Comparison of ENCODE assay signal across 20 cellular contexts in the genomic region with DNA sequence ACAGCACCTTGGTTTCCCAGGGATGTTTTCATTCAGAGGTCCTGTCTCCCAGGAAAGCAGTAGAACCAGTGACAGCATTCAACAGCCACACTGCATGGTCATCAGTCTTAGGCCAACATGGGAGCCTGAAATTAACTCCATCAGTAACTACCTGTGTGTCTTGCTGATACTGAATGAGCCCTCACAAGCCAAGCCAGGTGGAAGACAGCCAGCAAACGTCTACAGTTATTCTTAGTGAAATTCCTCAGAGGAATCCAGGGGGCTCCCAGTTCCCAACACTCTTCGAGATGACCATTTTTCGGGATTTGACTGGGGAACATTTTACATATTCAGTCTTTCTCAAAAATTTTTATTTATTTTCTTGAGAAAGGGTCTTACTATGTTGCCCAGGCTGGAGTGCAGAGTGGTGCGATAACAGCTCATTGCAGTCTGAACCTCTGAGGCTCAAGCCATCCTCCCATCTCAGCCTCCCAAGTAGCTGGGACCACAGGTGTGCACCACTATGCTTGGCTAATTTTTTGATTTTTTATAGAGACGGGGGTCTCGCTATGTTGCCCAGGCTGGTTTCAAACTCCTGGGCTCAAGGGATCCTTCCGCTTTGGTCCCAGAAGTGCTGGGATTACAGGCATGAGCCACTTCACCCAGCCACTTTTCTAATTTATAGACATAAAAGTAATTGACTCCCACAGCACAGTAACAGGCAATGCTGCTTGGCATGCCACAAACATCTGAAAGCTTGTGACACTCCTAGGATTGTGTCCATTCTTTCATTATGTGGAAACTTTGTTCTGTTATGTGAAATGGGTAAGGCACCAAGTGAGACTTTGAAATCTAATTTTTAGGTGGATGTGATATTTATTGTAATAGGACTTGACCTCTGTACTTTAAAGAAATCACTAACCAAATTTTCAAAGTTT.
DNase-seq lines count a peak whose midpoint lies in the region; ATAC-seq and TF ChIP-seq lines count a peak whose summit lies in the region.
"Had no signal": no experiment of that assay in that cellular context is flagged by ENCODE, and none has a peak within 500 bp of the region (broad histone marks: within the 10 kb centered on the region; RNA-seq: fewer than 3 reads in every experiment).

No MANE protein-coding gene starts in this region.

- POLR2A ChIA-PET in PC-3 (lab: Charles Lee; ENCODE audit: unreplicated experiment) = interaction anchor here (0.6 kb wide), 1 partner anchor 32 kb away, joined by 4 read pairs; no protein-coding TSS in a partner anchor

- H3K4me3 Mint-ChIP-seq in endothelial cell (ENCODE audit: unreplicated experiment) (no peak overlapping the region), osteocyte (ENCODE audit: unreplicated experiment) (no peak overlapping the region)
- H3K4me3 Mint-ChIP-seq in stimulated activated naive CD8-positive, alpha-beta T cell treated with anti-CD3 and anti-CD28 coated beads, Interleukin-15, amount 100 ng/mL, for 72 hours = no peak overlapping the region
- H3K4me3 Mint-ChIP-seq: activated B cell treated with CpG ODN at 0.5 μM for 24 hours; activated T-helper 17 cell treated with anti-CD3 and anti-CD28 coated beads, Interleukin-2, amount 50 U/mL, for 72 hours; B cell; central memory CD8-positive, alpha-beta T cell had no signal

- H3K27me3 Mint-ChIP-seq in endothelial cell (ENCODE audit: unreplicated experiment) (peaks cover 7% of the 10 kb centered on the region), osteocyte (ENCODE audit: unreplicated experiment) (no peaks in the 10 kb centered on the region)
- H3K27me3 Mint-ChIP-seq in stimulated activated naive CD8-positive, alpha-beta T cell treated with anti-CD3 and anti-CD28 coated beads, Interleukin-15, amount 100 ng/mL, for 72 hours = peaks cover 5% of the 10 kb centered on the region

- no peaks in the 10 kb centered on the region for H4K20me1 ChIP-seq in GM23248 (ENCODE audit: insufficient read depth)
- no peaks in the 10 kb centered on the region for H4K20me1 ChIP-seq in PC-3 (ENCODE audit: low read length)

- no peak for TF ChIP-seq CTCF in PC-3 (conservative IDR thresholded peaks at IDR 0.05; ENCODE audit: low read depth, low read length)
- TF ChIP-seq CTCF in endothelial cell (IDR thresholded peaks at IDR 0.05; ENCODE audit: unreplicated experiment) = no peak
- TF ChIP-seq CTCF in osteocyte (IDR thresholded peaks at IDR 0.05) = no peak

- H3K4me1 ChIP-seq in GM23248 (ENCODE audit: insufficient read depth) = peaks cover 37% of the 10 kb centered on the region
- peaks cover 31% of the 10 kb centered on the region for H3K4me1 ChIP-seq in PC-3 (ENCODE audit: insufficient read depth, low read length)
- H3K4me1 ChIP-seq: adrenal gland, gastrocnemius medialis had no signal

- H3K4me2 ChIP-seq in GM23248 (ENCODE audit: unreplicated experiment) (no peak overlapping the region), PC-3 (ENCODE audit: low read length) (peak overlapping the region; percentile 58; the same call in 1 of the 2 replicates)

- H3K9ac ChIP-seq in GM23248 = peak overlapping the region; percentile 91
- peak overlapping the region; percentile 27 for H3K9ac ChIP-seq in PC-3 (ENCODE audit: low read length)
- H3K9ac ChIP-seq: KMS-11 had no signal

- in situ Hi-C loops in GM23248 (cut with MboI) = no loop called here

- CTCF ChIA-PET in PC-3 (lab: Charles Lee) = no interaction called here

- peaks cover 23% of the 10 kb centered on the region; the same call in 1 of the 2 replicates for H3K79me2 ChIP-seq in GM23248 (ENCODE audit: insufficient read depth)
- no peaks in the 10 kb centered on the region for H3K79me2 ChIP-seq in PC-3 (ENCODE audit: low read length)

- BruUV-seq in PC-3 (replicated peaks; lab: Mats Ljungman, UMichigan) = no TSS peak

- ATAC-seq in PC-3 = no peak
- no peak for ATAC-seq in stimulated activated naive CD8-positive, alpha-beta T cell treated with anti-CD3 and anti-CD28 coated beads, Interleukin-15, amount 100 ng/mL, for 72 hours
- ATAC-seq: activated T-helper 17 cell treated with anti-CD3 and anti-CD28 coated beads, Interleukin-2, amount 50 U/mL, for 72 hours; gastrocnemius medialis; sciatic nerve had no signal

- H3K4me1 Mint-ChIP-seq in endothelial cell (ENCODE audit: unreplicated experiment) (peaks cover 24% of the 10 kb centered on the region), osteocyte (ENCODE audit: unreplicated experiment) (peaks cover 50% of the 10 kb centered on the region)
- peaks cover 4% of the 10 kb centered on the region for H3K4me1 Mint-ChIP-seq in stimulated activated naive CD8-positive, alpha-beta T cell treated with anti-CD3 and anti-CD28 coated beads, Interleukin-15, amount 100 ng/mL, for 72 hours
- H3K4me1 Mint-ChIP-seq: activated B cell treated with CpG ODN at 0.5 μM for 24 hours; activated T-helper 17 cell treated with anti-CD3 and anti-CD28 coated beads, Interleukin-2, amount 50 U/mL, for 72 hours; B cell; central memory CD8-positive, alpha-beta T cell had no signal

- H3K9me3 Mint-ChIP-seq in endothelial cell (ENCODE audit: unreplicated experiment) (no peaks in the 10 kb centered on the region), osteocyte (ENCODE audit: unreplicated experiment) (peaks cover 6% of the 10 kb centered on the region)
- no peaks in the 10 kb centered on the region for H3K9me3 Mint-ChIP-seq in stimulated activated naive CD8-positive, alpha-beta T cell treated with anti-CD3 and anti-CD28 coated beads, Interleukin-15, amount 100 ng/mL, for 72 hours
- H3K9me3 Mint-ChIP-seq: activated B cell treated with CpG ODN at 0.5 μM for 24 hours; activated T-helper 17 cell treated with anti-CD3 and anti-CD28 coated beads, Interleukin-2, amount 50 U/mL, for 72 hours; central memory CD8-positive, alpha-beta T cell had no signal

- H3K36me3 ChIP-seq in GM23248 (ENCODE audit: low read depth) (peaks cover 52% of the 10 kb centered on the region), PC-3 (ENCODE audit: low read depth, low read length) (0 out of 2 replicates have a peak, but pooled peaks cover 19% of the 10 kb centered on the region)
- H3K36me3 ChIP-seq: gastrocnemius medialis, ovary had no signal

- H3K27me3 ChIP-seq in GM23248 (replicated peaks; ENCODE audit: insufficient read depth) (no peaks in the 10 kb centered on the region), PC-3 (ENCODE audit: low read length) (no peaks in the 10 kb centered on the region)
- H3K27me3 ChIP-seq: adrenal gland, gastrocnemius medialis, ovary had no signal

- H3K27ac ChIP-seq in GM23248 (peak overlapping the region; percentile 99), PC-3 (ENCODE audit: low read length) (peak overlapping the region; percentile 92)
- H3K27ac ChIP-seq: adrenal gland, gastrocnemius medialis, KMS-11, ovary had no signal

- H3K9me3 ChIP-seq in GM23248 (ENCODE audit: low read depth) (no peaks in the 10 kb centered on the region), PC-3 (ENCODE audit: low read length) (no peaks in the 10 kb centered on the region)
- H3K9me3 ChIP-seq: adrenal gland, gastrocnemius medialis, ovary had no signal

- WGBS in GM23248 (ENCODE audit: low coverage in 1 of 2, low lambda C conversion rate in 2 of 2, missing lambda C conversion rate in 2 of 2), 2 experiments = 94 to 97% methylated on average over 7 of the region's 7 CpGs

- H3F3A ChIP-seq in GM23248 (ENCODE audit: insufficient read depth) = peaks cover 35% of the 10 kb centered on the region
- H3F3A ChIP-seq in PC-3 (ENCODE audit: low read length, unreplicated experiment) = no peaks in the 10 kb centered on the region

- no peak overlapping the region for H3K4me3 ChIP-seq in GM23248
- no peak overlapping the region for H3K4me3 ChIP-seq in PC-3 (ENCODE audit: low read length)
- H3K4me3 ChIP-seq: adrenal gland, gastrocnemius medialis, ovary had no signal

- DNase-seq in GM23248 (no peak), PC-3 (no peak), endothelial cell (ENCODE audit: low spot score) (no peak), osteocyte (ENCODE audit: extremely low spot score, unreplicated experiment) (no peak), NCI-H1048 (lab: John Stamatoyannopoulos, UW) (no peak), NCI-H2227 treated with DMSO at 0.1 percent for 48 hours (lab: John Stamatoyannopoulos, UW) (no peak), NCI-H446 (lab: John Stamatoyannopoulos, UW) (no peak)
- DNase-seq in stimulated activated naive CD8-positive, alpha-beta T cell treated with anti-CD3 and anti-CD28 coated beads, Interleukin-15, amount 100 ng/mL, for 72 hours = no peak
- DNase-seq: activated B cell treated with CpG ODN at 0.5 μM for 24 hours; adrenal gland; gastrocnemius medialis; GOT3; ovary; stimulated activated CD4-positive, alpha-beta T cell treated with anti-CD3 and anti-CD28 coated beads, Interleukin-2, amount 100 ng/mL, for 48 hours; substantia nigra had no signal

- H3K36me3 Mint-ChIP-seq in endothelial cell (ENCODE audit: low read depth, unreplicated experiment) = peaks cover 4% of the 10 kb centered on the region
- peaks cover 5% of the 10 kb centered on the region for H3K36me3 Mint-ChIP-seq in osteocyte (ENCODE audit: unreplicated experiment)

- H3K27ac Mint-ChIP-seq in endothelial cell (ENCODE audit: unreplicated experiment) (peak overlapping the region; percentile 96), osteocyte (ENCODE audit: unreplicated experiment) (peak overlapping the region; percentile 92)
- no peak overlapping the region for H3K27ac Mint-ChIP-seq in stimulated activated naive CD8-positive, alpha-beta T cell treated with anti-CD3 and anti-CD28 coated beads, Interleukin-15, amount 100 ng/mL, for 72 hours
- H3K27ac Mint-ChIP-seq: activated B cell treated with CpG ODN at 0.5 μM for 24 hours; activated T-helper 17 cell treated with anti-CD3 and anti-CD28 coated beads, Interleukin-2, amount 50 U/mL, for 72 hours; B cell had no signal

- H2AFZ ChIP-seq in GM23248 (no peak overlapping the region), PC-3 (ENCODE audit: low read length) (no peak overlapping the region)

- H3K9me2 ChIP-seq in GM23248 (ENCODE audit: insufficient read depth) (no peaks in the 10 kb centered on the region), PC-3 (replicated peaks; ENCODE audit: low read length) (no peaks in the 10 kb centered on the region)

- intact Hi-C loops in PC-3 (cut with micrococcal nuclease) = loop anchor here (10.0 kb wide), 1 partner anchor 164 kb away; the partner anchor contains the start of gene SEPTIN11

Comparison
In these comparisons a context has a peak if more than half of its experiments do, and no peak if none do; other contexts are left out.
1. H3K27ac Mint-ChIP-seq: peak in endothelial cell (single experiment) and osteocyte (single experiment); none in stimulated activated naive CD8-positive, alpha-beta T cell treated with anti-CD3 and anti-CD28 coated beads, Interleukin-15, amount 100 ng/mL, for 72 hours (0 of 2).